In genomic region chr19:43755256-43755801, GRCh38 we compare ENCODE assay signal across 8 cellular contexts. TPM values are rescaled to one million over a fixed set of nuclear protein-coding genes. Genes with fewer than 3 reads are reported as not detected.
A peak's percentile ranks its signal among the peaks of the same experiment; 100 is the strongest.
DNase-seq lines count a peak whose midpoint lies in the region; ATAC-seq, FAIRE-seq and TF ChIP-seq lines count a peak whose summit lies in the region.

No MANE protein-coding gene starts in this region.

- H3K36me3 Mint-ChIP-seq in progenitor cell of endocrine pancreas (ENCODE audit: insufficient read depth), result peaks cover 4% of the 10 kb centered on the region

- no peak for TF ChIP-seq POLR2A in adrenal gland (IDR thresholded peaks at IDR 0.05)

- no peak for TF ChIP-seq CTCF in AG04449 (IDR thresholded peaks at IDR 0.05; ENCODE audit: insufficient read depth, low read length, missing control alignments)
- peak in 1 of 6 experiments; percentile 0 for TF ChIP-seq CTCF in adrenal gland (IDR thresholded peaks at IDR 0.05)
- TF ChIP-seq CTCF in progenitor cell of endocrine pancreas (IDR thresholded peaks at IDR 0.05; ENCODE audit: unreplicated experiment), result no peak

- H3K4me3 Mint-ChIP-seq in progenitor cell of endocrine pancreas (ENCODE audit: low read depth), result peak overlapping the region; percentile 98

- H3K4me1 ChIP-seq in adrenal gland (replicated peaks in 1 of 2), result peaks cover 27 to 33% of the 10 kb centered on the region in 2 donors

- H3K36me3 ChIP-seq in adrenal gland (replicated peaks in 1 of 2), result peaks cover 0 to 9% of the 10 kb centered on the region in 2 donors

- H3K9me3 ChIP-seq in adrenal gland (replicated peaks in 1 of 3), result no peaks in the 10 kb centered on the region

- peak overlapping the region; percentile 99 for H3K27ac Mint-ChIP-seq in progenitor cell of endocrine pancreas

- H3K4me3 ChIP-seq in AG04449 (ENCODE audit: low read depth, low read length), result peak overlapping the region; percentile 90
- H3K4me3 ChIP-seq in adrenal gland, result peak overlapping the region; percentile 22 to 66 (median 49)

- ATAC-seq in GM19372 (IDR thresholded peaks at IDR 0.05; ENCODE audit: low read depth, unreplicated experiment) (peak; percentile 17), left cardiac atrium (peak; percentile 62 to 70)

- DNase-seq in AG04449 (ENCODE audit: low read depth, low spot score), result no peak
- peak; percentile 76 to 90 (median 87) for DNase-seq in NCI-H1417 (lab: John Stamatoyannopoulos, UW)
- DNase-seq in T follicular helper cell (ENCODE audit: low read depth), result peak; percentile 69
- peak; percentile 77 to 86 (median 82) for DNase-seq in adrenal gland
- peak; percentile 87 for DNase-seq in left cardiac atrium
- peak; percentile 55 for DNase-seq in progenitor cell of endocrine pancreas (ENCODE audit: low spot score, unreplicated experiment)
- peak; percentile 76 for DNase-seq in urothelium cell line (ENCODE audit: low spot score)

- POLR2A ChIA-PET in AG04449 (lab: Yijun Ruan, JAX), result interaction anchor here (0.6 to 1.9 kb wide), 11 partner anchors 8 to 222 kb away, joined by 3 to 9 read pairs (median 4); partner anchors contain the start of genes PLAUR and ZNF575

- no peak for FAIRE-seq in urothelium cell line (lab: Jason Lieb, UNC)

- no peaks in the 10 kb centered on the region for H3K9me3 Mint-ChIP-seq in progenitor cell of endocrine pancreas (ENCODE audit: low read depth)

- no peaks in the 10 kb centered on the region for H3K27me3 ChIP-seq in adrenal gland

- peak overlapping the region; percentile 91 to 100 (median 98) for H3K27ac ChIP-seq in adrenal gland

- WGBS in adrenal gland, 4 donors, result 0 to 1% (median 1%) methylated on average over 27 to 28 of the region's 28 CpGs

- H3K4me1 Mint-ChIP-seq in progenitor cell of endocrine pancreas (ENCODE audit: low read depth), result peaks cover 14% of the 10 kb centered on the region

- intact Hi-C loops in adrenal gland (cut with DNase I) (no loop called here), left cardiac atrium (cut with DNase I) (no loop called here)

- CTCF ChIA-PET in AG04449 (lab: Yijun Ruan, JAX), result interaction anchor here (1.1 to 16.5 kb wide), 5 partner anchors 8 to 54 kb away, joined by 3 to 203 read pairs (median 6); no protein-coding TSS in a partner anchor

- no peaks in the 10 kb centered on the region for H3K27me3 Mint-ChIP-seq in progenitor cell of endocrine pancreas

RNA-seq across cellular contexts. Expression of gene SMG9, which starts 0.6 kb away (rescaled TPM):
- 10 to 100 TPM; 19.4 to 58.5 (median 37.8) TPM for total RNA-seq in adrenal gland
- 10 to 100 TPM; 39.9 to 63.2 (median 51.6) TPM for polyA plus RNA-seq in adrenal gland
- total RNA-seq in left cardiac atrium, result 10 to 100 TPM; 19.4 to 22.1 TPM
- total RNA-seq in progenitor cell of endocrine pancreas, result 74.9 and 78.9 TPM in 2 replicates

RNA-seq across cellular contexts. Expression of gene KCNN4, which starts 25.4 kb away (rescaled TPM):
- total RNA-seq in adrenal gland (1 to 10 TPM in 3 of 8 donors, under 1 TPM in 5; 0.42 to 2.9 (median 0.56) TPM), left cardiac atrium (1 to 10 TPM in 1 of 2 donors, under 1 TPM in 1; 0.71 to 1.4 TPM), progenitor cell of endocrine pancreas (0.31 and 0.34 TPM in 2 replicates)
- polyA plus RNA-seq in adrenal gland, result 10 to 100 TPM in 1 of 3 donors, 1 to 10 TPM in 1, under 1 TPM in 1; 0.48 to 13.0 (median 3.2) TPM

RNA-seq across cellular contexts. Expression of gene IRGC, which starts 39.5 kb away (rescaled TPM):
- total RNA-seq in adrenal gland (not detected), left cardiac atrium (not detected), progenitor cell of endocrine pancreas (not detected in 2 replicates)
- polyA plus RNA-seq in adrenal gland, result not detected

RNA-seq across cellular contexts. Expression of gene LYPD5, which starts 46.9 kb away (rescaled TPM):
- total RNA-seq in adrenal gland (1 to 10 TPM in 4 of 8 donors, under 1 TPM in 3, not detected in 1; 0.35 to 3.0 (median 1.2) TPM), left cardiac atrium (1 to 10 TPM; 1.3 to 2.1 TPM), progenitor cell of endocrine pancreas (not detected in 2 replicates)
- polyA plus RNA-seq in adrenal gland, result under 1 TPM; 0.32 to 0.55 (median 0.40) TPM
